8 cellular contexts compared by ENCODE assay signal in the genomic region with DNA sequence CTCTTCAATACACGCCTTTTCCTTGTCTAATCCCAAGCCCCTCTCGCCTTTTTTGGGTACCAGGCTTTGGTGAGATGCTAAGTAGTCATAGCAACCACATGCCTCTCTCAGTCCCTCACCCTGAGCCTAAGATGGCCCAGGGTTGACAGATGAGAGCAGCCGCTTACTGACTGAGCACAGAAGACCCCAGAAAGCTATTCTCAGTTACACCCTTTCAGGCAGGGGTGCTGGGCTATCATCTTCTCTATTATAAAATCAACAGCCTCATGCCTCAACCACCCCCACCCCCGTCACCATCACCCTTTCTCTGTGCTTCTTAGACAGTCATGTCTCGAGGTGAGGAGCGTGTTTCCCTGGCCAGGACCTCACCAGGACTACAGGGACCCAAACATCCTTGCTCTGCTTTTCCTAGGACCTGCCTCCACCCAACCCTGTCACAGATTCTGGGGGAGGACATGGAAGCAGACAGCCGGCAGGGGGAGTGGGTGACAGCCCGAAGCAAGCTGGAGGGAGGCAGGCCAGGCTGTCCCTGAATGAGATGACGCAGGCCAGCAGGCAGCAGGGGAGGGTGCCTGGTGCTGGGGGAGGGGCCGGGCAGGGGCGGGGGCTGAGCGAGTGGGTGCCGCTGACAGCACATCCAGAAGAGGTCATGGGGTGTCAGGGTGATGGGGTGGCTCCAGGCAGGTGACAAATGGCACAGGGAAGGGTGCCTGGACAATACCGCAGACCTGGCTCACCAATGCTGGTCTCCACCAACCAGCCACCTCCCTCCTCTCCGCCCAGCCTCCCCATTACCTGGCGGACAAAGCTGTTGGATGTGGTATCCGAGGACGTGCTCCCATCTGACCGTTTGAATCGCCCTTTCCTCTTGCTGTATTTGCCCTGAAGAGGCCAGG. TPM values are rescaled to one million over a fixed set of nuclear protein-coding genes. Genes with fewer than 3 reads are reported as not detected.
DNase-seq lines count a peak whose midpoint lies in the region; ATAC-seq and TF ChIP-seq lines count a peak whose summit lies in the region.

No MANE protein-coding gene starts in this region.

- H3K9me3 ChIP-seq in HUES64 (ENCODE audit: insufficient read depth, low read depth, low read length) (no peaks in the 10 kb centered on the region), liver (ENCODE audit: control insufficient read depth in 4 of 4, low read length in 3 of 4) (no peaks in the 10 kb centered on the region), colonic mucosa (no peaks in the 10 kb centered on the region)

- intact Hi-C loops in colonic mucosa (cut with DNase I) = no loop called here

- CTCF ChIA-PET in AG04449 (lab: Yijun Ruan, JAX) = interaction anchor here (0.6 to 9.2 kb wide), 13 partner anchors 8 to 394 kb away, joined by 3 to 76 read pairs (median 5); partner anchors contain the start of gene ARL5C

- 33% methylated on average over 20 of the region's 20 CpGs for WGBS in HUES64
- 55% methylated on average over 20 of the region's 20 CpGs for WGBS in liver

- H3K36me3 ChIP-seq in HUES64 (ENCODE audit: insufficient read depth, low read length) (peaks cover 42% of the 10 kb centered on the region), liver (ENCODE audit: control insufficient read depth in 4 of 4, insufficient read depth in 3 of 4, low read depth in 1 of 4, low read length in 3 of 4) (no peaks in the 10 kb centered on the region), colonic mucosa (no peaks in the 10 kb centered on the region)

- H3K27me3 ChIP-seq in HUES64 (ENCODE audit: insufficient read depth, low read length) (no peaks in the 10 kb centered on the region), liver (ENCODE audit: control insufficient read depth in 4 of 4, insufficient read depth in 4 of 4, low read length in 3 of 4) (no peaks in the 10 kb centered on the region), colonic mucosa (no peaks in the 10 kb centered on the region)

- no peak for ATAC-seq in HG03442 (IDR thresholded peaks at IDR 0.05; ENCODE audit: unreplicated experiment)

- H3K9ac ChIP-seq in HUES64 (ENCODE audit: low read depth, low read length) = no peak overlapping the region
- H3K9ac ChIP-seq in liver (ENCODE audit: low read depth in 1 of 2, low read length in 2 of 2) = no peak overlapping the region
- H3K9ac ChIP-seq in colonic mucosa (ENCODE audit: low read depth in 2 of 2, low read length in 2 of 2) = no peak overlapping the region

- TF ChIP-seq CTCF in AG04449 (IDR thresholded peaks at IDR 0.05; ENCODE audit: insufficient read depth, low read length, missing control alignments) = peak; percentile 73
- TF ChIP-seq CTCF in liver (IDR thresholded peaks at IDR 0.05; ENCODE audit: low read depth, low read length, missing input control) = peak; percentile 40
- TF ChIP-seq CTCF in GM13976 (IDR thresholded peaks at IDR 0.05; ENCODE audit: borderline replicate concordance, control extremely low read depth, extremely low read depth, insufficient read depth, missing control alignments) = no peak
- TF ChIP-seq CTCF in colonic mucosa (IDR thresholded peaks at IDR 0.05) = no peak

- H3K4me3 ChIP-seq in AG04449 (ENCODE audit: low read depth, low read length) (peak overlapping the region; percentile 18; the same call in 1 of the 2 replicates), HUES64 (ENCODE audit: low read length) (peak overlapping the region; percentile 79), liver (ENCODE audit: low read depth in 1 of 3, low read length in 3 of 3) (no peak overlapping the region), colonic mucosa (no peak overlapping the region)

- TF ChIP-seq RAD21 in liver (IDR thresholded peaks at IDR 0.05) = peak in 1 of 2 donors; percentile 66

- H3K27ac ChIP-seq in HUES64 (ENCODE audit: low read depth, low read length) = peak overlapping the region; percentile 14; the same call in 1 of the 2 replicates
- H3K27ac ChIP-seq in liver (ENCODE audit: low read depth in 1 of 2, low read length in 2 of 2) = no peak overlapping the region
- H3K27ac ChIP-seq in colonic mucosa = no peak overlapping the region

- in situ Hi-C loops in GM13976 (cut with MboI; ENCODE audit: low sequenced_read_pairs, unreplicated experiment) = no loop called here

- peaks cover 18% of the 10 kb centered on the region for H3K4me1 ChIP-seq in HUES64 (ENCODE audit: insufficient read depth, low read length)
- peaks cover 0 to 10% (median 6%) of the 10 kb centered on the region in 4 donors for H3K4me1 ChIP-seq in liver (ENCODE audit: control insufficient read depth in 4 of 4, insufficient read depth in 4 of 4, low read length in 3 of 4)
- H3K4me1 ChIP-seq in colonic mucosa = no peaks in the 10 kb centered on the region

- DNase-seq in AG04449 (ENCODE audit: low read depth, low spot score) (no peak), cerebellum (ENCODE audit: low spot score) (peak; percentile 89), GM13976 (ENCODE audit: low spot score) (no peak), colonic mucosa (no peak), NCI-H510A treated with DMSO at 0.1 percent for 48 hours (lab: John Stamatoyannopoulos, UW) (no peak)

- POLR2A ChIA-PET in AG04449 (lab: Yijun Ruan, JAX) = no interaction called here

TF ChIP-seq in liver, 16 proteins besides CTCF, POLR2A, EP300 and RAD21:
- TF ChIP-seq FOXA1 (IDR thresholded peaks at IDR 0.05) (no peak), HNF4A (conservative IDR thresholded peaks at IDR 0.05) (no peak), HNF4G (IDR thresholded peaks at IDR 0.05) (no peak), ATF3 (IDR thresholded peaks at IDR 0.05) (no peak), REST (IDR thresholded peaks at IDR 0.05) (no peak), FOXA2 (IDR thresholded peaks at IDR 0.05) (no peak), GABPA (IDR thresholded peaks at IDR 0.05 in 1 of 2, conservative IDR thresholded peaks at IDR 0.05 in 1 of 2) (no peak), RXRA (IDR thresholded peaks at IDR 0.05) (no peak), TAF1 (conservative IDR thresholded peaks at IDR 0.05) (no peak), NR2F2 (IDR thresholded peaks at IDR 0.05) (no peak), SP1 (IDR thresholded peaks at IDR 0.05) (no peak), JUND (IDR thresholded peaks at IDR 0.05) (no peak)

RNA-seq across cellular contexts. Expression of gene CACNB1, which starts 3.1 kb away (rescaled TPM):
- polyA plus RNA-seq in HUES64 (2013, experiment 1 of 2) = 4.7 TPM
- polyA plus RNA-seq in HUES64 (2013, experiment 2 of 2) = 6.3 TPM
- total RNA-seq in cerebellum = 20.7 TPM
- 1 to 10 TPM in 1 of 2 donors, under 1 TPM in 1; 0.05 to 1.3 TPM for total RNA-seq in liver
- polyA plus RNA-seq in liver = under 1 TPM; 0.22 to 0.31 TPM
- total RNA-seq in colonic mucosa = 1 to 10 TPM; 5.9 to 8.8 TPM

RNA-seq across cellular contexts. Expression of gene RPL19, which starts 5.7 kb away (rescaled TPM):
- polyA plus RNA-seq in HUES64 (2013, experiment 1 of 2) = 2,560 TPM
- 2,667 TPM for polyA plus RNA-seq in HUES64 (2013, experiment 2 of 2)
- 493 TPM for total RNA-seq in cerebellum
- 100 to 1,000 TPM; 658 to 840 TPM for total RNA-seq in liver
- 100 to 1,000 TPM; 475 to 999 TPM for polyA plus RNA-seq in liver
- total RNA-seq in colonic mucosa = 1,000 to 10,000 TPM; 1,557 to 1,567 TPM

RNA-seq across cellular contexts. Expression of gene ARL5C, which starts 28.4 kb away (rescaled TPM):
- not detected for polyA plus RNA-seq in HUES64 (2013, experiment 1 of 2)
- not detected for polyA plus RNA-seq in HUES64 (2013, experiment 2 of 2)
- total RNA-seq in cerebellum = not detected
- total RNA-seq in liver = not detected
- not detected for polyA plus RNA-seq in liver
- total RNA-seq in colonic mucosa = not detected

RNA-seq across cellular contexts. Expression of gene STAC2, which starts 31.4 kb away (rescaled TPM):
- 1.1 TPM for polyA plus RNA-seq in HUES64 (2013, experiment 1 of 2)
- polyA plus RNA-seq in HUES64 (2013, experiment 2 of 2) = 1.4 TPM
- total RNA-seq in cerebellum (0.64 TPM), liver (not detected), colonic mucosa (under 1 TPM; 0.11 to 0.15 TPM)
- not detected for polyA plus RNA-seq in liver

RNA-seq across cellular contexts. Expression of gene PLXDC1, which starts 42.9 kb away (rescaled TPM):
- polyA plus RNA-seq in HUES64 (2013, experiment 1 of 2) = 0.60 TPM
- 0.32 TPM for polyA plus RNA-seq in HUES64 (2013, experiment 2 of 2)
- total RNA-seq in cerebellum (14.6 TPM), liver (under 1 TPM; 0.42 to 0.84 TPM), colonic mucosa (1 to 10 TPM in 1 of 2 donors, under 1 TPM in 1; 0.54 to 4.4 TPM)
- under 1 TPM; 0.14 to 0.17 TPM for polyA plus RNA-seq in liver

Comparison
In these comparisons a context has a peak if more than half of its experiments do, and no peak if none do; other contexts are left out.
1. H3K4me3 ChIP-seq: peak in AG04449 (single experiment) and HUES64 (single experiment); none in liver (0 of 3) and colonic mucosa (single experiment).
2. CTCF ChIP-seq: peak in AG04449 (single experiment) and liver (single experiment); none in GM13976 (single experiment) and colonic mucosa (single experiment).